10 cellular contexts compared by ENCODE assay signal in the genomic region with DNA sequence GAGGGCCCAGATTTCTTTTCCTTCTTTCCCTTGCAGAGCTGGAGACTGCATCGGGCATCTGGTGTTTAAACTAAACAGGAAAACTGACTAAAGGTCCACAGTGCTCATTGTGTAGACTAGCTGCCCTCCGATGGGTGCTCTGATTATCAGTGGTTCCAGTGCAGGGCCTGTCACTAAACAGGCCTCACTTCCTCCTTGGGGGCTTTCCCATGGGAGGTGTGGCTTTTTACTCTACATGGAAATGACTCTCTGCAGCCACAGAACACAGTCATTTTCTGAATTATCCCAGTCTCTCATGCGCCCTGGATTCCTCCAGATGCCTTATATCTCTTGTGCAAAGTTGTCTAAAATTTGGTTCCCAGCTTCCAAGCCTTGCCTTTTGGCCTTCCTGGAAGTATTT.
DNase-seq lines count a peak whose midpoint lies in the region; ATAC-seq, FAIRE-seq and TF ChIP-seq lines count a peak whose summit lies in the region.
"Had no signal": no experiment of that assay in that cellular context is flagged by ENCODE, and none has a peak within 500 bp of the region (broad histone marks: within the 10 kb centered on the region; RNA-seq: fewer than 3 reads in every experiment).

No MANE protein-coding gene starts in this region.

- no peaks in the 10 kb centered on the region for H3K27me3 Mint-ChIP-seq in CD4-positive, alpha-beta T cell

- H3K9me1 ChIP-seq in IMR-90 (ENCODE audit: insufficient read depth, low read length) = peaks cover 23% of the 10 kb centered on the region

- no peaks in the 10 kb centered on the region for H3K36me3 Mint-ChIP-seq in CD4-positive, alpha-beta T cell (ENCODE audit: low read depth)

- no peak overlapping the region for H2BK15ac ChIP-seq in IMR-90 (ENCODE audit: low read depth, low read length)

- H3K4me2 ChIP-seq in IMR-90 (ENCODE audit: low read depth, low read length) = no peak overlapping the region

- H2BK120ac ChIP-seq in IMR-90 (ENCODE audit: low read depth, low read length) = no peak overlapping the region

- no peak overlapping the region for H4K5ac ChIP-seq in IMR-90 (ENCODE audit: low read depth, low read length)

- no peaks in the 10 kb centered on the region for H3K27me3 ChIP-seq in IMR-90 (ENCODE audit: control insufficient read depth, insufficient read depth, low read length)
- H3K27me3 ChIP-seq in lower lobe of right lung (ENCODE audit: low read depth) = no peaks in the 10 kb centered on the region
- no peaks in the 10 kb centered on the region for H3K27me3 ChIP-seq in CD4-positive, alpha-beta T cell (ENCODE audit: control insufficient read depth, insufficient read depth, low read length)
- H3K27me3 ChIP-seq in small intestine (ENCODE audit: control insufficient read depth in 2 of 2, insufficient read depth in 2 of 2, low read length in 2 of 2) = no peaks in the 10 kb centered on the region

- H2AK9ac ChIP-seq in IMR-90 (replicated peaks; ENCODE audit: low read depth, low read length, poor library complexity) = no peak overlapping the region

- H3K4me1 ChIP-seq in IMR-90 (ENCODE audit: control insufficient read depth, insufficient read depth, low read length) = peaks cover 21% of the 10 kb centered on the region
- peaks cover 18% of the 10 kb centered on the region for H3K4me1 ChIP-seq in lower lobe of right lung
- peaks cover 0 to 7% of the 10 kb centered on the region in 2 donors for H3K4me1 ChIP-seq in small intestine (ENCODE audit: control insufficient read depth in 2 of 2, insufficient read depth in 1 of 2, low read depth in 1 of 2, low read length in 1 of 2)

- H2AFZ ChIP-seq in IMR-90 (replicated peaks; ENCODE audit: low read length, poor library complexity) = no peak overlapping the region

- no peak for TF ChIP-seq CTCF in IMR-90 (conservative IDR thresholded peaks at IDR 0.05; ENCODE audit: low read depth, low read length)
- TF ChIP-seq CTCF in lower lobe of right lung (IDR thresholded peaks at IDR 0.05) = no peak
- TF ChIP-seq CTCF in CD4-positive, alpha-beta T cell (IDR thresholded peaks at IDR 0.05) = no peak

- H3K9ac ChIP-seq in IMR-90 (ENCODE audit: low read depth, low read length) = no peak overlapping the region

- no CpG with 5 or more reads among the region's 3 CpGs for WGBS in IMR-90 (ENCODE audit: extremely low coverage in 2 of 2, insufficient read length in 1 of 2), 2 experiments
- WGBS in small intestine, 3 donors = 25 to 41% (median 35%) methylated on average over 3 of the region's 3 CpGs

- no peak overlapping the region for H3K23ac ChIP-seq in IMR-90 (ENCODE audit: low read depth, low read length)

- H4K8ac ChIP-seq in IMR-90 (ENCODE audit: low read depth in 2 of 2, low read length in 2 of 2) = peak overlapping the region in 1 of 2 experiments; percentile 2; a peak in 1 of 4 replicates

- in situ Hi-C loops in IMR-90 (cut with MboI; ENCODE audit: low sequenced_read_pairs) = no loop called here

- TF ChIP-seq POLR2A in IMR-90 (IDR thresholded peaks at IDR 0.05; ENCODE audit: low read depth, low read length) = no peak

- H3K79me1 ChIP-seq in IMR-90 (ENCODE audit: low read depth in 1 of 2, low read length in 2 of 2) = peaks cover 47 to 84% of the 10 kb centered on the region in 2 experiments

- H3K4ac ChIP-seq in IMR-90 (ENCODE audit: low read depth, low read length) = no peak overlapping the region

- H2BK5ac ChIP-seq in IMR-90 (ENCODE audit: low read depth, low read length, poor library complexity, severe bottlenecking) = no peak overlapping the region

- H3K4me3 Mint-ChIP-seq in CD4-positive, alpha-beta T cell = no peak overlapping the region

- peak; percentile 66 for DNase-seq in IMR-90
- DNase-seq in lower lobe of right lung = no peak
- DNase-seq in SIG-M5 treated with dmso at 0.1 percent for 504 hours (lab: John Stamatoyannopoulos, UW; ENCODE audit: unreplicated experiment) = no peak
- DNase-seq in CD4-positive, alpha-beta T cell = no peak
- DNase-seq in small intestine = no peak
- DNase-seq in T1000 (lab: John Stamatoyannopoulos, UW) = no peak
- DNase-seq: islet precursor cell; stimulated activated naive CD4-positive, alpha-beta T cell had no signal

- H3K27ac ChIP-seq in IMR-90 (ENCODE audit: insufficient read depth, low read length) = peak overlapping the region; percentile 1; the same call in 1 of the 2 replicates
- peak overlapping the region; percentile 18 for H3K27ac ChIP-seq in lower lobe of right lung
- H3K27ac ChIP-seq in CD4-positive, alpha-beta T cell (ENCODE audit: low read depth, low read length) = no peak overlapping the region
- peak overlapping the region in 1 of 2 donors; percentile 32 for H3K27ac ChIP-seq in small intestine (ENCODE audit: low read depth in 1 of 2, low read length in 1 of 2)

- no peaks in the 10 kb centered on the region for H3K9me3 ChIP-seq in IMR-90 (ENCODE audit: control insufficient read depth, insufficient read depth, low read length)
- no peaks in the 10 kb centered on the region for H3K9me3 ChIP-seq in lower lobe of right lung
- H3K9me3 ChIP-seq in CD4-positive, alpha-beta T cell (ENCODE audit: control insufficient read depth, low read length) = no peaks in the 10 kb centered on the region
- H3K9me3 ChIP-seq in small intestine (ENCODE audit: control insufficient read depth, low read depth) = no peaks in the 10 kb centered on the region

- BruUV-seq in IMR-90 (replicated peaks; lab: Mats Ljungman, UMichigan) = no TSS peak

- H4K91ac ChIP-seq in IMR-90 (ENCODE audit: insufficient read depth, low read depth, low read length) = no peak overlapping the region

- no peak for FAIRE-seq in small intestine (lab: Jason Lieb, UNC)

- H3K27ac Mint-ChIP-seq in CD4-positive, alpha-beta T cell = no peak overlapping the region

- H3K9me3 Mint-ChIP-seq in CD4-positive, alpha-beta T cell = no peaks in the 10 kb centered on the region

- ATAC-seq in GM18511 (IDR thresholded peaks at IDR 0.05; ENCODE audit: unreplicated experiment) = peak; percentile 97
- ATAC-seq in GM21737 (IDR thresholded peaks at IDR 0.05; ENCODE audit: unreplicated experiment) = peak; percentile 89
- ATAC-seq in IMR-90 (ENCODE audit: low read depth) = peak; percentile 45
- ATAC-seq in lower lobe of right lung = peak; percentile 73 to 77
- ATAC-seq in CD4-positive, alpha-beta T cell (ENCODE audit: poor library complexity) = no peak

- H2BK20ac ChIP-seq in IMR-90 (ENCODE audit: low read depth, low read length) = no peak overlapping the region

- H3K4me3 ChIP-seq in IMR-90 (ENCODE audit: insufficient read depth, low read depth, low read length) (no peak overlapping the region), lower lobe of right lung (no peak overlapping the region), small intestine (ENCODE audit: low read depth in 1 of 2, low read length in 2 of 2) (no peak overlapping the region)

- no peak overlapping the region for H3K18ac ChIP-seq in IMR-90 (ENCODE audit: low read depth, low read length)

- H2AK5ac ChIP-seq in IMR-90 (ENCODE audit: low read depth, low read length) = no peak overlapping the region

- no peaks in the 10 kb centered on the region for H3K4me1 Mint-ChIP-seq in CD4-positive, alpha-beta T cell (ENCODE audit: low read depth)

- H3K56ac ChIP-seq in IMR-90 (ENCODE audit: extremely low read depth, insufficient read depth, low read length) = no peak overlapping the region

- H4K20me1 ChIP-seq in IMR-90 (ENCODE audit: insufficient read depth, low read length) = peaks cover 94% of the 10 kb centered on the region

- intact Hi-C loops in IMR-90 (cut with micrococcal nuclease) = no loop called here
- intact Hi-C loops in lower lobe of right lung (cut with DNase I) = no loop called here
- intact Hi-C loops in CD4-positive, alpha-beta T cell (cut with DNase I, micrococcal nuclease) = no loop called here

- no peak overlapping the region for H3K14ac ChIP-seq in IMR-90 (replicated peaks; ENCODE audit: low read depth, low read length)

- dilution Hi-C loops in IMR-90 (cut with HindIII; ENCODE audit: low sequenced_read_pairs, unreplicated experiment) = no loop called here

- CTCF ChIA-PET in IMR-90 (lab: Yijun Ruan, JAX) = interaction anchor here (1.1 kb wide), 1 partner anchor 10 kb away, joined by 3 read pairs; no protein-coding TSS in a partner anchor
- CTCF ChIA-PET in CD4-positive, alpha-beta T cell (lab: Charles Lee) = no interaction called here

- no peak for TF ChIP-seq RAD21 in IMR-90 (IDR thresholded peaks at IDR 0.05; ENCODE audit: low read length)

- H3K36me3 ChIP-seq in IMR-90 (ENCODE audit: control insufficient read depth, insufficient read depth, low read length) (peaks cover 64% of the 10 kb centered on the region), lower lobe of right lung (peaks cover 35% of the 10 kb centered on the region), small intestine (ENCODE audit: control insufficient read depth in 2 of 2, insufficient read depth in 2 of 2, low read length in 2 of 2) (peaks cover 3 to 5% of the 10 kb centered on the region in 2 donors)

- POLR2A ChIA-PET in IMR-90 (lab: Charles Lee; ENCODE audit: unreplicated experiment) = no interaction called here
- POLR2A ChIA-PET in CD4-positive, alpha-beta T cell (lab: Charles Lee) = no interaction called here

TF ChIP-seq in IMR-90, 13 proteins besides CTCF, POLR2A, EP300 and RAD21 (continues in another document):
- TF ChIP-seq, protein P1, sequence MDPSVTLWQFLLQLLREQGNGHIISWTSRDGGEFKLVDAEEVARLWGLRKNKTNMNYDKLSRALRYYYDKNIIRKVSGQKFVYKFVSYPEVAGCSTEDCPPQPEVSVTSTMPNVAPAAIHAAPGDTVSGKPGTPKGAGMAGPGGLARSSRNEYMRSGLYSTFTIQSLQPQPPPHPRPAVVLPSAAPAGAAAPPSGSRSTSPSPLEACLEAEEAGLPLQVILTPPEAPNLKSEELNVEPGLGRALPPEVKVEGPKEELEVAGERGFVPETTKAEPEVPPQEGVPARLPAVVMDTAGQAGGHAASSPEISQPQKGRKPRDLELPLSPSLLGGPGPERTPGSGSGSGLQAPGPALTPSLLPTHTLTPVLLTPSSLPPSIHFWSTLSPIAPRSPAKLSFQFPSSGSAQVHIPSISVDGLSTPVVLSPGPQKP (IDR thresholded peaks at IDR 0.05; ENCODE audit: borderline replicate concordance, low read depth, low read length) = no peak
- no peak for TF ChIP-seq RCOR1 (IDR thresholded peaks at IDR 0.05; ENCODE audit: insufficient replicate concordance, low read length)
- no peak for TF ChIP-seq MXI1 (IDR thresholded peaks at IDR 0.05; ENCODE audit: borderline replicate concordance, low read depth, low read length)
- no peak for TF ChIP-seq USF2 (IDR thresholded peaks at IDR 0.05; ENCODE audit: low read depth, low read length)
- no peak for TF ChIP-seq FOS (IDR thresholded peaks at IDR 0.05; ENCODE audit: low read depth, low read length)
- no peak for TF ChIP-seq RFX5 (IDR thresholded peaks at IDR 0.05; ENCODE audit: low read depth, low read length)
- TF ChIP-seq MAZ (IDR thresholded peaks at IDR 0.05; ENCODE audit: borderline replicate concordance, low read depth, low read length) = no peak
